22 cellular contexts compared by ENCODE assay signal in genomic region chrY:7736966-7737365, GRCh38.
"Had no signal": no experiment of that assay in that cellular context is flagged by ENCODE, and none has a peak within 500 bp of the region (broad histone marks: within the 10 kb centered on the region; RNA-seq: fewer than 3 reads in every experiment).

No MANE protein-coding gene starts in this region.

- H3K4me2 ChIP-seq: hepatocyte had no signal

- H3K27ac ChIP-seq: colonic mucosa, dorsolateral prefrontal cortex, epithelial cell of prostate, esophagus muscularis mucosa, hepatocyte, neutrophil, right atrium auricular region, suprapubic skin, thyroid gland, upper lobe of left lung, uterus had no signal

- H3K27ac Mint-ChIP-seq: naive thymus-derived CD8-positive, alpha-beta T cell had no signal

- H3K36me3 ChIP-seq: colonic mucosa, esophagus muscularis mucosa, neutrophil, right atrium auricular region, sigmoid colon, suprapubic skin, thyroid gland, upper lobe of left lung, uterus had no signal

- H3K4me3 Mint-ChIP-seq: naive thymus-derived CD8-positive, alpha-beta T cell had no signal

- FAIRE-seq: small intestine had no signal

- H3K36me3 Mint-ChIP-seq: naive thymus-derived CD8-positive, alpha-beta T cell had no signal

- H3K79me2 ChIP-seq: hepatocyte had no signal

- H3K4me1 ChIP-seq: colonic mucosa, right atrium auricular region, suprapubic skin, thyroid gland, upper lobe of left lung, uterus had no signal

- H3K27me3 ChIP-seq: colonic mucosa, dorsolateral prefrontal cortex, esophagus muscularis mucosa, hepatocyte, neutrophil, right atrium auricular region, sigmoid colon, suprapubic skin, thyroid gland, upper lobe of left lung, uterus had no signal

- H2AFZ ChIP-seq: hepatocyte had no signal

- ATAC-seq: mucosa of descending colon; naive thymus-derived CD8-positive, alpha-beta T cell; stimulated activated naive CD8-positive, alpha-beta T cell treated with anti-CD3 and anti-CD28 coated beads, Interleukin-15, Interleukin-2, amounts not matched to agents 100 U/mL and 50 U/mL, for 24 hours had no signal

- H3K4me3 ChIP-seq: colonic mucosa, dorsolateral prefrontal cortex, esophagus muscularis mucosa, hepatocyte, mucosa of descending colon, right atrium auricular region, sigmoid colon, suprapubic skin, thyroid gland, upper lobe of left lung, uterus had no signal

- DNase-seq: cerebellar nuclear complex; colonic mucosa; dorsolateral prefrontal cortex; effector CD8-positive, alpha-beta T cell; foreskin melanocyte; head of caudate nucleus; mammary epithelial cell; mucosa of descending colon; naive thymus-derived CD8-positive, alpha-beta T cell; sigmoid colon; small intestine; stimulated activated CD4-positive, alpha-beta T cell treated with anti-CD3 and anti-CD28 coated beads, Interleukin-12 subunit alpha, Interleukin-12 subunit beta, amount 100 ng/mL, for 4 hours; stimulated activated naive CD8-positive, alpha-beta T cell treated with anti-CD3 and anti-CD28 coated beads, Interleukin-15, Interleukin-2, amounts not matched to agents 100 U/mL and 50 U/mL, for 24 hours; thyroid gland; upper lobe of left lung; uterus had no signal

- H3K9me3 ChIP-seq: colonic mucosa, esophagus muscularis mucosa, mucosa of descending colon, neutrophil, right atrium auricular region, sigmoid colon, suprapubic skin, thyroid gland, upper lobe of left lung, uterus had no signal

- H3K9me3 Mint-ChIP-seq: naive thymus-derived CD8-positive, alpha-beta T cell had no signal
